Comparison of ENCODE assay signal across 39 cellular contexts in the genomic region with DNA sequence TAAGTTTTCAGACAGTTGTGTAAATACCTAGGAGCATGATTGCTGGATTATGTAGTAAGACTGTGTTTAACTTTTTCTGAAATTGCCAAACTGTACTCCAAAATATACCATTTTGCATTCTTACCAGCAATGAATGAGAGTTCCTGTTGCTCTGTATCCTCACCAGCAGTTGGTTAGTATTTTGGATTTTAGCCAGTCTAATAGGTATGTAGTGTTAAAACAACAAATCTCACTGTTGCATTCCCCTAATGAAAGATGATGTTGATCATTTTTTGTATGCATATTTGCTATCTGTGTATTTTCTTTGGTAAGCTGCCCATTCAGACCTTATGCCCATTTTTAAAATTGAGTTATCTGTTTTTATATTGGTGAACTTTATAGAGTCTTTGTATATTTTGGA.
"Had no signal": no experiment of that assay in that cellular context is flagged by ENCODE, and none has a peak within 500 bp of the region (broad histone marks: within the 10 kb centered on the region; RNA-seq: fewer than 3 reads in every experiment).

No MANE protein-coding gene starts in this region.

- H3K27ac ChIP-seq: ascending aorta, cardiac muscle cell, Peyer's patch, SJSA1 had no signal

- H3K4me1 Mint-ChIP-seq: activated CD4-positive, alpha-beta T cell treated with anti-CD3 and anti-CD28 coated beads, Interleukin-2, amount 10 ng/mL, durations not matched to agents 24 days and 14 days; activated naive CD4-positive, alpha-beta T cell treated with anti-CD3 and anti-CD28 coated beads, Interleukin-2, amount 50 U/mL, for 24 hours; activated naive CD8-positive, alpha-beta T cell treated with anti-CD3 and anti-CD28 coated beads, Interleukin-2, amount 10 ng/mL, durations not matched to agents 7 days and 5 days; activated T-helper 17 cell treated with anti-CD3 and anti-CD28 coated beads, Interleukin-2, amount 50 U/mL, for 72 hours; central memory CD8-positive, alpha-beta T cell had no signal

- H3K27me3 Mint-ChIP-seq: activated CD4-positive, alpha-beta T cell treated with anti-CD3 and anti-CD28 coated beads, Interleukin-2, amount 10 ng/mL, durations not matched to agents 24 days and 14 days; activated CD8-positive, alpha-beta T cell treated with anti-CD3 and anti-CD28 coated beads for 36 hours; activated naive CD4-positive, alpha-beta T cell treated with anti-CD3 and anti-CD28 coated beads, Interleukin-2, amount 50 U/mL, for 24 hours; activated naive CD8-positive, alpha-beta T cell treated with anti-CD3 and anti-CD28 coated beads, Interleukin-2, amount 10 ng/mL, durations not matched to agents 7 days and 5 days; activated T-helper 17 cell treated with anti-CD3 and anti-CD28 coated beads, Interleukin-2, amount 50 U/mL, for 72 hours; central memory CD8-positive, alpha-beta T cell had no signal

- H3K36me3 Mint-ChIP-seq: activated naive CD4-positive, alpha-beta T cell treated with anti-CD3 and anti-CD28 coated beads, Interleukin-2, amount 50 U/mL, for 24 hours; activated naive CD8-positive, alpha-beta T cell treated with anti-CD3 and anti-CD28 coated beads, Interleukin-2, amount 10 ng/mL, durations not matched to agents 7 days and 5 days had no signal

- H3K4me3 Mint-ChIP-seq: activated CD4-positive, alpha-beta T cell treated with anti-CD3 and anti-CD28 coated beads, Interleukin-2, amount 10 ng/mL, durations not matched to agents 24 days and 14 days; activated CD8-positive, alpha-beta T cell treated with anti-CD3 and anti-CD28 coated beads for 36 hours; activated naive CD4-positive, alpha-beta T cell treated with anti-CD3 and anti-CD28 coated beads, Interleukin-2, amount 50 U/mL, for 24 hours; activated naive CD8-positive, alpha-beta T cell treated with anti-CD3 and anti-CD28 coated beads, Interleukin-2, amount 10 ng/mL, durations not matched to agents 7 days and 5 days; activated T-cell treated with anti-CD3 and anti-CD28 coated beads, Interleukin-2, amount 50 U/mL, for 72 hours; activated T-helper 17 cell treated with anti-CD3 and anti-CD28 coated beads, Interleukin-2, amount 50 U/mL, for 72 hours; central memory CD8-positive, alpha-beta T cell had no signal

- H3K27ac Mint-ChIP-seq: activated CD4-positive, alpha-beta T cell treated with anti-CD3 and anti-CD28 coated beads, Interleukin-2, amount 10 ng/mL, durations not matched to agents 24 days and 14 days; activated CD8-positive, alpha-beta T cell treated with anti-CD3 and anti-CD28 coated beads for 36 hours; activated naive CD4-positive, alpha-beta T cell treated with anti-CD3 and anti-CD28 coated beads, Interleukin-2, amount 50 U/mL, for 24 hours; activated naive CD8-positive, alpha-beta T cell treated with anti-CD3 and anti-CD28 coated beads, Interleukin-2, amount 10 ng/mL, durations not matched to agents 7 days and 5 days; activated T-cell treated with anti-CD3 and anti-CD28 coated beads, Interleukin-2, amount 50 U/mL, for 72 hours; activated T-helper 17 cell treated with anti-CD3 and anti-CD28 coated beads, Interleukin-2, amount 50 U/mL, for 72 hours had no signal

- H3K9me3 Mint-ChIP-seq: activated CD4-positive, alpha-beta T cell treated with anti-CD3 and anti-CD28 coated beads, Interleukin-2, amount 10 ng/mL, durations not matched to agents 24 days and 14 days; activated CD8-positive, alpha-beta T cell treated with anti-CD3 and anti-CD28 coated beads for 36 hours; activated naive CD8-positive, alpha-beta T cell treated with anti-CD3 and anti-CD28 coated beads, Interleukin-2, amount 10 ng/mL, durations not matched to agents 7 days and 5 days; activated T-cell treated with anti-CD3 and anti-CD28 coated beads, Interleukin-2, amount 50 U/mL, for 72 hours had no signal

- DNase-seq: activated CD4-positive, alpha-beta T cell treated with anti-CD3 and anti-CD28 coated beads, Interleukin-2, amount 10 ng/mL, durations not matched to agents 24 days and 14 days; activated CD4-positive, alpha-beta T cell treated with anti-CD3 and anti-CD28 coated beads, Interleukin-2, amount 50 U/mL, for 4 hours; activated CD8-positive, alpha-beta T cell treated with anti-CD3 and anti-CD28 coated beads for 36 hours; activated effector memory CD4-positive, alpha-beta T cell treated with anti-CD3 and anti-CD28 coated beads, Interleukin-2, amount 50 U/mL, for 16 hours; activated naive CD4-positive, alpha-beta T cell; activated naive CD8-positive, alpha-beta T cell treated with anti-CD3 and anti-CD28 coated beads, Interleukin-2, amount 10 ng/mL, durations not matched to agents 7 days and 5 days; activated T-cell treated with anti-CD3 and anti-CD28 coated beads, Interleukin-2, amount 50 U/mL, for 1 hour; activated T-cell treated with anti-CD3 and anti-CD28 coated beads, Interleukin-2, amount 50 U/mL, for 72 hours; amygdala; Kasumi-1; KG1; MM.1S; MV-4-11; NCI-H1092; NCI-H1417; NCI-H146; NCI-H187; NCI-H2029 treated with DMSO at 0.1 percent for 48 hours; NCI-H2107; NCI-H2171; NCI-H524; NCI-H69; NCI-H82; NK-92 treated with Interleukin-12 subunit alpha and Interleukin-12 subunit beta, amount 100 ng/mL, for 24 hours; PC-3; Peyer's patch; RPMI8226; SHP77 treated with DMSO at 0.1 percent for 48 hours; SW 1271; T-helper 1 cell; T-helper 2 cell; T-helper 9 cell had no signal

- ATAC-seq: activated CD8-positive, alpha-beta T cell treated with anti-CD3 and anti-CD28 coated beads for 36 hours; activated T-cell treated with anti-CD3 and anti-CD28 coated beads, Interleukin-2, amount 50 U/mL, for 72 hours; activated T-helper 17 cell treated with anti-CD3 and anti-CD28 coated beads, Interleukin-2, amount 50 U/mL, for 72 hours; PC-3; SK-N-SH treated with all-trans-retinoic acid at 6 μM for 48 hours had no signal
